Comparison of ENCODE assay signal across 17 cellular contexts in genomic region chr12:13283867-13284266, GRCh38.
"Had no signal": no experiment of that assay in that cellular context is flagged by ENCODE, and none has a peak within 500 bp of the region (broad histone marks: within the 10 kb centered on the region; RNA-seq: fewer than 3 reads in every experiment).

No MANE protein-coding gene starts in this region.

- H3K9me3 ChIP-seq: SK-N-SH had no signal

- H3K9ac ChIP-seq: SK-N-SH had no signal

- DNase-seq: KBM-7, NCI-H1092 treated with DMSO at 0.1 percent for 48 hours, NCI-H1436, NCI-H1694, NCI-H187 treated with DMSO at 0.1 percent for 48 hours, NCI-H2029 treated with DMSO at 0.1 percent for 48 hours, NCI-H2171 treated with DMSO at 0.1 percent for 48 hours, NCI-H345, NCI-H446 treated with DMSO at 0.1 percent for 48 hours, NCI-H510A treated with DMSO at 0.1 percent for 48 hours, NCI-H526, NCI-H748 treated with DMSO at 0.1 percent for 48 hours, PC-3, SHP77, SK-N-SH, T-helper 1 cell had no signal

- H3K27ac ChIP-seq: RWPE1 had no signal

- H3K9me2 ChIP-seq: SK-N-SH had no signal

- H3K4me2 ChIP-seq: SK-N-SH had no signal
